ENCODE assay signal across 8 cellular contexts in the genomic region with DNA sequence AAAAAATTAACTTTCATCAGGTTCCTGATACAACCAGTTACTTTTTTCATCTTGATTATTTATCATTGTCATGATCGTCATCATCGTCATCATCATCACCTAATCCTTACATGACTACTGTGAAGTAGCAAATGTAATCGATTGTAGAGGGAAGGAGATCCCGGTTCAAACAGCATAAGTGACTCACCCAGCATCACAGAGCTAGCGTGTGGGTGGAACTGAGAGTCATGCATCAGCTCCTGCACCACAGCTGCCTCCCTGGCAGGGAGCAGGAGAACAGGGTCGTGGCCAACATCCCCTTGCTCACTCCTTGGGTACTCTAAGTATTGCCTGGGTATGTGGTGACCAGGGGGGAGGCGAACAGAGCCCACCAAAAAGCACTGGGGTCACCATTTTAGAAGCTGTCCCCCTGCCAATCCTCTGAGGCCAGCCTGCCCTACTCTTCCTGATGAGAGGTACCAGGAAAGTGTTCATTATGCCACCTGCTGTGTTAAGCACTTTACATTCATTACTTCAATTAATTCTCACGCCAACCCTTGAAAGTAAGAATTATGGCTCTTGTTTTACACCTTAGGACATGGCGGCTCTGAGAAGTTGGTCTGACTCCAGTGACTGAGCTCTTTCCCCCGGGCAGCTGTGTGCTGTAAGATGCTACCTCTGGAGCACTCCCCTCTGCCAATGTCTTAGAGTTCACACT.
DNase-seq lines count a peak whose midpoint lies in the region; ATAC-seq lines count a peak whose summit lies in the region.

No MANE protein-coding gene starts in this region.

- H3K27me3 ChIP-seq in Karpas-422 (ENCODE audit: low read length), result no peaks in the 10 kb centered on the region

- no peaks in the 10 kb centered on the region for H3K9me2 ChIP-seq in Karpas-422 (replicated peaks; ENCODE audit: insufficient read depth, low read length)

- H4K20me1 ChIP-seq in Karpas-422 (ENCODE audit: insufficient read depth, low read depth, low read length), result no peaks in the 10 kb centered on the region

- peak overlapping the region; percentile 83; the same call in 1 of the 2 replicates for H3K27ac ChIP-seq in Karpas-422 (ENCODE audit: low read length)

- H3K4me3 ChIP-seq in Karpas-422 (ENCODE audit: low read length), result no peak overlapping the region

- peaks cover 5% of the 10 kb centered on the region for H3K9me3 Mint-ChIP-seq in activated T-helper 2 cell treated with anti-CD3 and anti-CD28 coated beads, Interferon-gamma antibody, Interleukin-2, Interleukin-4, amounts not matched to agents 10 μg/mL and 5 μg/mL and 100 μg/mL, durations not matched to agents 14 hours and 24 hours and 36 hours

- intact Hi-C loops in activated T-helper 2 cell treated with anti-CD3 and anti-CD28 coated beads, Interferon-gamma antibody, Interleukin-2, Interleukin-4, amounts not matched to agents 10 μg/mL and 5 μg/mL and 100 μg/mL, durations not matched to agents 14 hours and 24 hours and 36 hours (cut with micrococcal nuclease), result loop anchor here (1.0 to 5.0 kb wide), 6 partner anchors 90 to 190 kb away; no protein-coding TSS in a partner anchor

- H3K9ac ChIP-seq in Karpas-422 (ENCODE audit: low read length), result no peak overlapping the region; the same call in 1 of the 2 replicates

- no peaks in the 10 kb centered on the region for H3K36me3 ChIP-seq in Karpas-422 (ENCODE audit: insufficient read depth, low read length)

- no peak overlapping the region for H2AFZ ChIP-seq in Karpas-422 (ENCODE audit: low read length)

- peaks cover 31% of the 10 kb centered on the region for H3K4me1 Mint-ChIP-seq in activated T-helper 2 cell treated with anti-CD3 and anti-CD28 coated beads, Interferon-gamma antibody, Interleukin-2, Interleukin-4, amounts not matched to agents 10 μg/mL and 5 μg/mL and 100 μg/mL, durations not matched to agents 14 hours and 24 hours and 36 hours (ENCODE audit: low read depth)

- H3K4me3 Mint-ChIP-seq in activated T-helper 2 cell treated with anti-CD3 and anti-CD28 coated beads, Interferon-gamma antibody, Interleukin-2, Interleukin-4, amounts not matched to agents 10 μg/mL and 5 μg/mL and 100 μg/mL, durations not matched to agents 14 hours and 24 hours and 36 hours (ENCODE audit: low read depth), result no peak overlapping the region

- no peaks in the 10 kb centered on the region for H3K36me3 Mint-ChIP-seq in activated T-helper 2 cell treated with anti-CD3 and anti-CD28 coated beads, Interferon-gamma antibody, Interleukin-2, Interleukin-4, amounts not matched to agents 10 μg/mL and 5 μg/mL and 100 μg/mL, durations not matched to agents 14 hours and 24 hours and 36 hours (ENCODE audit: low read depth)

- peaks cover 72% of the 10 kb centered on the region for H3K4me1 ChIP-seq in Karpas-422 (ENCODE audit: low read length)

- ATAC-seq in GM21423 (IDR thresholded peaks at IDR 0.05; ENCODE audit: unreplicated experiment), result no peak

- no peaks in the 10 kb centered on the region for H3K27me3 Mint-ChIP-seq in activated T-helper 2 cell treated with anti-CD3 and anti-CD28 coated beads, Interferon-gamma antibody, Interleukin-2, Interleukin-4, amounts not matched to agents 10 μg/mL and 5 μg/mL and 100 μg/mL, durations not matched to agents 14 hours and 24 hours and 36 hours (ENCODE audit: low read depth)

- DNase-seq in activated effector memory CD4-positive, alpha-beta T cell treated with anti-CD3 and anti-CD28 coated beads, Interleukin-2, amount 50 U/mL, for 16 hours, result peak; percentile 85
- no peak for DNase-seq in activated effector memory CD4-positive, alpha-beta T cell treated with Interleukin-2 at 50 U/mL for 16 hours
- no peak for DNase-seq in Karpas-422
- peak; percentile 23 for DNase-seq in activated T-helper 2 cell treated with anti-CD3 and anti-CD28 coated beads, Interferon-gamma antibody, Interleukin-2, Interleukin-4, amounts not matched to agents 10 μg/mL and 5 μg/mL and 100 μg/mL, durations not matched to agents 14 hours and 24 hours and 36 hours (ENCODE audit: low spot score)
- DNase-seq in non-pigmented ciliary epithelial cell (ENCODE audit: low read depth), result peak; percentile 52
- no peak for DNase-seq in NCI-H1694 treated with DMSO at 0.1 percent for 48 hours (lab: John Stamatoyannopoulos, UW)
- DNase-seq in effector CD8-positive, alpha-beta T cell (lab: John Stamatoyannopoulos, UW), result no peak

- H3K27ac Mint-ChIP-seq in activated T-helper 2 cell treated with anti-CD3 and anti-CD28 coated beads, Interferon-gamma antibody, Interleukin-2, Interleukin-4, amounts not matched to agents 10 μg/mL and 5 μg/mL and 100 μg/mL, durations not matched to agents 14 hours and 24 hours and 36 hours, result peak overlapping the region; percentile 76

- H3K4me2 ChIP-seq in Karpas-422 (ENCODE audit: low read depth, low read length, poor library complexity, severe bottlenecking), result peak overlapping the region; percentile 11

- H3K9me3 ChIP-seq in Karpas-422 (ENCODE audit: low read length), result no peaks in the 10 kb centered on the region; the same call in 1 of the 2 replicates

- no peaks in the 10 kb centered on the region for H3K79me2 ChIP-seq in Karpas-422 (ENCODE audit: low read length)

Comparison
In these comparisons a context has a peak if more than half of its experiments do, and no peak if none do; other contexts are left out.
1. DNase-seq: peak in activated effector memory CD4-positive, alpha-beta T cell treated with anti-CD3 and anti-CD28 coated beads, Interleukin-2, amount 50 U/mL, for 16 hours (single experiment), activated T-helper 2 cell treated with anti-CD3 and anti-CD28 coated beads, Interferon-gamma antibody, Interleukin-2, Interleukin-4, amounts not matched to agents 10 μg/mL and 5 μg/mL and 100 μg/mL, durations not matched to agents 14 hours and 24 hours and 36 hours (single experiment) and non-pigmented ciliary epithelial cell (single experiment); none in activated effector memory CD4-positive, alpha-beta T cell treated with Interleukin-2 at 50 U/mL for 16 hours (single experiment), Karpas-422 (single experiment), NCI-H1694 treated with DMSO at 0.1 percent for 48 hours (single experiment) and effector CD8-positive, alpha-beta T cell (single experiment).